ENCODE assay signal across 26 cellular contexts in genomic region chr10:86443936-86444335, GRCh38.
DNase-seq lines count a peak whose midpoint lies in the region; ATAC-seq and TF ChIP-seq lines count a peak whose summit lies in the region.
"Had no signal": no experiment of that assay in that cellular context is flagged by ENCODE, and none has a peak within 500 bp of the region (broad histone marks: within the 10 kb centered on the region; RNA-seq: fewer than 3 reads in every experiment).

No MANE protein-coding gene starts in this region.

- CTCF ChIA-PET in IMR-90 (lab: Yijun Ruan, JAX), result no interaction called here

- TF ChIP-seq CTCF in IMR-90 (conservative IDR thresholded peaks at IDR 0.05; ENCODE audit: low read depth, low read length) (no peak), cardiac fibroblast (IDR thresholded peaks at IDR 0.05; ENCODE audit: low read depth, low read length) (no peak), mesothelial cell of epicardium (IDR thresholded peaks at IDR 0.05; ENCODE audit: unreplicated experiment) (no peak), suprapubic skin (IDR thresholded peaks at IDR 0.05) (no peak)

- H2BK15ac ChIP-seq in IMR-90 (ENCODE audit: low read depth, low read length), result no peak overlapping the region

- peak overlapping the region; percentile 15 for H3K27ac Mint-ChIP-seq in mesothelial cell of epicardium
- H3K27ac Mint-ChIP-seq: memory B cell; T-helper 2 cell treated with Interferon-gamma antibody and Interleukin-4, amounts not matched to agents 5 μg/mL and 100 μg/mL, for 36 hours had no signal

- no peaks in the 10 kb centered on the region for H3K27me3 ChIP-seq in IMR-90 (ENCODE audit: control insufficient read depth, insufficient read depth, low read length)
- no peaks in the 10 kb centered on the region for H3K27me3 ChIP-seq in suprapubic skin
- H3K27me3 ChIP-seq: ovary, right atrium auricular region, transverse colon had no signal

- no peak overlapping the region for H2BK20ac ChIP-seq in IMR-90 (ENCODE audit: low read depth, low read length)

- no peak overlapping the region for H3K18ac ChIP-seq in IMR-90 (ENCODE audit: low read depth, low read length)

- ATAC-seq in IMR-90 (ENCODE audit: low read depth), result no peak
- ATAC-seq: esophagus mucosa; naive thymus-derived CD8-positive, alpha-beta T cell; stimulated activated naive CD8-positive, alpha-beta T cell treated with anti-CD3 and anti-CD28 coated beads, Interleukin-15, amount 100 ng/mL, for 72 hours had no signal

- no peak overlapping the region for H2AK5ac ChIP-seq in IMR-90 (ENCODE audit: low read depth, low read length)

- no peak overlapping the region for H3K56ac ChIP-seq in IMR-90 (ENCODE audit: extremely low read depth, insufficient read depth, low read length)

- in situ Hi-C loops in Caki2 (cut with HindIII; ENCODE audit: low pct_unique_long_range_greater_than_20kb, low sequenced_read_pairs) (no loop called here), IMR-90 (cut with MboI; ENCODE audit: low sequenced_read_pairs) (no loop called here)

- H3K9me3 Mint-ChIP-seq in mesothelial cell of epicardium, result no peaks in the 10 kb centered on the region
- H3K9me3 Mint-ChIP-seq: memory B cell; naive thymus-derived CD8-positive, alpha-beta T cell; stimulated activated naive CD8-positive, alpha-beta T cell treated with anti-CD3 and anti-CD28 coated beads, Interleukin-15, amount 100 ng/mL, for 72 hours; T-helper 2 cell treated with Interferon-gamma antibody and Interleukin-4, amounts not matched to agents 5 μg/mL and 100 μg/mL, for 36 hours had no signal

- no peak overlapping the region for H3K4me3 ChIP-seq in IMR-90 (ENCODE audit: insufficient read depth, low read depth, low read length)
- no peak overlapping the region for H3K4me3 ChIP-seq in cardiac fibroblast (replicated peaks in 1 of 2; ENCODE audit: low read depth in 2 of 2, low read length in 2 of 2)
- no peak overlapping the region for H3K4me3 ChIP-seq in suprapubic skin
- H3K4me3 ChIP-seq: ovary, right atrium auricular region, SK-N-MC, transverse colon had no signal

- H4K20me1 ChIP-seq in IMR-90 (ENCODE audit: insufficient read depth, low read length), result peaks cover 6% of the 10 kb centered on the region; the same call in 1 of the 2 replicates

- no peak overlapping the region for H3K4me3 Mint-ChIP-seq in mesothelial cell of epicardium
- H3K4me3 Mint-ChIP-seq: memory B cell; naive thymus-derived CD8-positive, alpha-beta T cell; stimulated activated naive CD8-positive, alpha-beta T cell treated with anti-CD3 and anti-CD28 coated beads, Interleukin-15, amount 100 ng/mL, for 72 hours; T-helper 2 cell treated with Interferon-gamma antibody and Interleukin-4, amounts not matched to agents 5 μg/mL and 100 μg/mL, for 36 hours had no signal

- H4K5ac ChIP-seq in IMR-90 (ENCODE audit: low read depth, low read length), result no peak overlapping the region

- POLR2A ChIA-PET in IMR-90 (lab: Charles Lee; ENCODE audit: unreplicated experiment), result no interaction called here

- dilution Hi-C loops in IMR-90 (cut with HindIII; ENCODE audit: low sequenced_read_pairs, unreplicated experiment), result no loop called here

- peak overlapping the region; percentile 15 for H2BK5ac ChIP-seq in IMR-90 (ENCODE audit: low read depth, low read length, poor library complexity, severe bottlenecking)

- no peak for TF ChIP-seq RAD21 in IMR-90 (IDR thresholded peaks at IDR 0.05; ENCODE audit: low read length)

- H3K14ac ChIP-seq in IMR-90 (replicated peaks; ENCODE audit: low read depth, low read length), result no peak overlapping the region

- H3K4me2 ChIP-seq in IMR-90 (ENCODE audit: low read depth, low read length), result no peak overlapping the region

- no peak overlapping the region for H3K9ac ChIP-seq in IMR-90 (ENCODE audit: low read depth, low read length)

- BruUV-seq in IMR-90 (replicated peaks; lab: Mats Ljungman, UMichigan), result no TSS peak

- H2BK120ac ChIP-seq in IMR-90 (ENCODE audit: low read depth, low read length), result no peak overlapping the region

- TF ChIP-seq EP300 in suprapubic skin (IDR thresholded peaks at IDR 0.05), result no peak

- no peak overlapping the region for H3K23ac ChIP-seq in IMR-90 (ENCODE audit: low read depth, low read length)

- no peak overlapping the region for H2AK9ac ChIP-seq in IMR-90 (replicated peaks; ENCODE audit: low read depth, low read length, poor library complexity)

- peaks cover 19 to 66% of the 10 kb centered on the region in 2 experiments for H3K79me1 ChIP-seq in IMR-90 (ENCODE audit: low read depth in 1 of 2, low read length in 2 of 2)

- no CpG with 5 or more reads among the region's 6 CpGs for WGBS in IMR-90 (ENCODE audit: extremely low coverage in 2 of 2, insufficient read length in 1 of 2), 2 experiments
- WGBS in suprapubic skin, result 83% methylated on average over 6 of the region's 6 CpGs

- H2AFZ ChIP-seq in IMR-90 (replicated peaks; ENCODE audit: low read length, poor library complexity), result no peak overlapping the region

- no peak overlapping the region for H4K91ac ChIP-seq in IMR-90 (ENCODE audit: insufficient read depth, low read depth, low read length)

- no peak overlapping the region for H4K8ac ChIP-seq in IMR-90 (ENCODE audit: low read depth in 2 of 2, low read length in 2 of 2)

- peaks cover 13% of the 10 kb centered on the region for H3K9me1 ChIP-seq in IMR-90 (ENCODE audit: insufficient read depth, low read length)

- peaks cover 12% of the 10 kb centered on the region for H3K4me1 Mint-ChIP-seq in mesothelial cell of epicardium
- H3K4me1 Mint-ChIP-seq: memory B cell had no signal

- H3K27ac ChIP-seq in IMR-90 (ENCODE audit: insufficient read depth, low read length) (no peak overlapping the region), suprapubic skin (no peak overlapping the region)
- H3K27ac ChIP-seq: HL-60, ovary, right atrium auricular region, SK-N-MC, transverse colon had no signal

- intact Hi-C loops in IMR-90 (cut with micrococcal nuclease), result no loop called here

- peaks cover 13% of the 10 kb centered on the region for H3K4me1 ChIP-seq in IMR-90 (ENCODE audit: control insufficient read depth, insufficient read depth, low read length)
- H3K4me1 ChIP-seq in suprapubic skin, result peaks cover 3% of the 10 kb centered on the region
- H3K4me1 ChIP-seq: right atrium auricular region had no signal

- TF ChIP-seq POLR2A in IMR-90 (IDR thresholded peaks at IDR 0.05; ENCODE audit: low read depth, low read length) (no peak), suprapubic skin (IDR thresholded peaks at IDR 0.05) (no peak)

- H3K9me3 ChIP-seq in IMR-90 (ENCODE audit: control insufficient read depth, insufficient read depth, low read length), result no peaks in the 10 kb centered on the region
- H3K9me3 ChIP-seq in suprapubic skin, result no peaks in the 10 kb centered on the region
- H3K9me3 ChIP-seq: ovary, right atrium auricular region, transverse colon had no signal

- no peak overlapping the region for H3K4ac ChIP-seq in IMR-90 (ENCODE audit: low read depth, low read length)

- no peaks in the 10 kb centered on the region for H3K27me3 Mint-ChIP-seq in mesothelial cell of epicardium (ENCODE audit: low read depth)
- H3K27me3 Mint-ChIP-seq: memory B cell; naive thymus-derived CD8-positive, alpha-beta T cell; stimulated activated naive CD8-positive, alpha-beta T cell treated with anti-CD3 and anti-CD28 coated beads, Interleukin-15, amount 100 ng/mL, for 72 hours had no signal

- H3K36me3 ChIP-seq in IMR-90 (ENCODE audit: control insufficient read depth, insufficient read depth, low read length), result peaks cover 22% of the 10 kb centered on the region
- peaks cover 83% of the 10 kb centered on the region for H3K36me3 ChIP-seq in suprapubic skin
- H3K36me3 ChIP-seq: ovary had no signal

- peak; percentile 46 for DNase-seq in Caki2 (ENCODE audit: low read depth)
- DNase-seq in IMR-90, result peak; percentile 52
- peak; percentile 36 to 75 for DNase-seq in cardiac fibroblast (ENCODE audit: low read depth in 2 of 2)
- no peak for DNase-seq in mesothelial cell of epicardium (ENCODE audit: low spot score in 2 of 2, unreplicated experiment in 2 of 2)
- no peak for DNase-seq in suprapubic skin (ENCODE audit: low spot score in 2 of 2)
- DNase-seq in NCI-H2171 treated with DMSO at 0.1 percent for 48 hours (lab: John Stamatoyannopoulos, UW), result no peak
- DNase-seq in NCI-H2107 treated with DMSO at 0.1 percent for 48 hours (lab: John Stamatoyannopoulos, UW; ENCODE audit: unreplicated experiment), result no peak
- DNase-seq in Ammon's horn (ENCODE audit: low spot score), result no peak
- DNase-seq: activated CD4-positive, alpha-beta T cell treated with anti-CD3 and anti-CD28 coated beads, Interleukin-2, amount 50 U/mL, for 4 hours; activated gamma-delta T cell treated with Interleukin-2 at 50 U/mL for 16 hours; aorta; DND-41; effector CD8-positive, alpha-beta T cell; GOT3; naive thymus-derived CD8-positive, alpha-beta T cell; NCI-H2081; ovary; RPMI8226; stimulated activated naive CD8-positive, alpha-beta T cell treated with anti-CD3 and anti-CD28 coated beads, Interleukin-15, amount 100 ng/mL, for 72 hours; transverse colon had no signal

- H3K36me3 Mint-ChIP-seq in mesothelial cell of epicardium, result peaks cover 58% of the 10 kb centered on the region

TF ChIP-seq in IMR-90, 13 proteins besides CTCF, POLR2A, EP300 and RAD21:
- TF ChIP-seq RFX5 (IDR thresholded peaks at IDR 0.05; ENCODE audit: low read depth, low read length), result peak; percentile 87; the same call in 1 of the 2 replicates
- TF ChIP-seq NFE2L2 (IDR thresholded peaks at IDR 0.05; ENCODE audit: low read depth, low read length), result no peak

Comparison
In these comparisons a context has a peak if more than half of its experiments do, and no peak if none do; other contexts are left out.
1. DNase-seq: peak in Caki2 (single experiment), IMR-90 (single experiment) and cardiac fibroblast (2 of 2); none in mesothelial cell of epicardium (0 of 2), suprapubic skin (0 of 2), NCI-H2171 treated with DMSO at 0.1 percent for 48 hours (single experiment), NCI-H2107 treated with DMSO at 0.1 percent for 48 hours (single experiment) and Ammon's horn (single experiment).